1 cellular context compared by ENCODE assay signal in genomic region chr17:68292689-68293040, GRCh38.
TF ChIP-seq lines count a peak whose summit lies in the region.

No MANE protein-coding gene starts in this region.

TF ChIP-seq in HepG2, 621 proteins besides CTCF, POLR2A, EP300 and RAD21 (continued from another document):
- TF ChIP-seq, protein P1, sequence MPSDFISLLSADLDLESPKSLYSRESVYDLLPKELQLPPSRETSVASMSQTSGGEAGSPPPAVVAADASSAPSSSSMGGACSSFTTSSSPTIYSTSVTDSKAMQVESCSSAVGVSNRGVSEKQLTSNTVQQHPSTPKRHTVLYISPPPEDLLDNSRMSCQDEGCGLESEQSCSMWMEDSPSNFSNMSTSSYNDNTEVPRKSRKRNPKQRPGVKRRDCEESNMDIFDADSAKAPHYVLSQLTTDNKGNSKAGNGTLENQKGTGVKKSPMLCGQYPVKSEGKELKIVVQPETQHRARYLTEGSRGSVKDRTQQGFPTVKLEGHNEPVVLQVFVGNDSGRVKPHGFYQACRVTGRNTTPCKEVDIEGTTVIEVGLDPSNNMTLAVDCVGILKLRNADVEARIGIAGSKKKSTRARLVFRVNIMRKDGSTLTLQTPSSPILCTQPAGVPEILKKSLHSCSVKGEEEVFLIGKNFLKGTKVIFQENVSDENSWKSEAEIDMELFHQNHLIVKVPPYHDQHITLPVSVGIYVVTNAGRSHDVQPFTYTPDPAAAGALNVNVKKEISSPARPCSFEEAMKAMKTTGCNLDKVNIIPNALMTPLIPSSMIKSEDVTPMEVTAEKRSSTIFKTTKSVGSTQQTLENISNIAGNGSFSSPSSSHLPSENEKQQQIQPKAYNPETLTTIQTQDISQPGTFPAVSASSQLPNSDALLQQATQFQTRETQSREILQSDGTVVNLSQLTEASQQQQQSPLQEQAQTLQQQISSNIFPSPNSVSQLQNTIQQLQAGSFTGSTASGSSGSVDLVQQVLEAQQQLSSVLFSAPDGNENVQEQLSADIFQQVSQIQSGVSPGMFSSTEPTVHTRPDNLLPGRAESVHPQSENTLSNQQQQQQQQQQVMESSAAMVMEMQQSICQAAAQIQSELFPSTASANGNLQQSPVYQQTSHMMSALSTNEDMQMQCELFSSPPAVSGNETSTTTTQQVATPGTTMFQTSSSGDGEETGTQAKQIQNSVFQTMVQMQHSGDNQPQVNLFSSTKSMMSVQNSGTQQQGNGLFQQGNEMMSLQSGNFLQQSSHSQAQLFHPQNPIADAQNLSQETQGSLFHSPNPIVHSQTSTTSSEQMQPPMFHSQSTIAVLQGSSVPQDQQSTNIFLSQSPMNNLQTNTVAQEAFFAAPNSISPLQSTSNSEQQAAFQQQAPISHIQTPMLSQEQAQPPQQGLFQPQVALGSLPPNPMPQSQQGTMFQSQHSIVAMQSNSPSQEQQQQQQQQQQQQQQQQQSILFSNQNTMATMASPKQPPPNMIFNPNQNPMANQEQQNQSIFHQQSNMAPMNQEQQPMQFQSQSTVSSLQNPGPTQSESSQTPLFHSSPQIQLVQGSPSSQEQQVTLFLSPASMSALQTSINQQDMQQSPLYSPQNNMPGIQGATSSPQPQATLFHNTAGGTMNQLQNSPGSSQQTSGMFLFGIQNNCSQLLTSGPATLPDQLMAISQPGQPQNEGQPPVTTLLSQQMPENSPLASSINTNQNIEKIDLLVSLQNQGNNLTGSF (CRISPR knock-in tag; IDR thresholded peaks at IDR 0.05), result no peak
- TF ChIP-seq, protein P2, sequence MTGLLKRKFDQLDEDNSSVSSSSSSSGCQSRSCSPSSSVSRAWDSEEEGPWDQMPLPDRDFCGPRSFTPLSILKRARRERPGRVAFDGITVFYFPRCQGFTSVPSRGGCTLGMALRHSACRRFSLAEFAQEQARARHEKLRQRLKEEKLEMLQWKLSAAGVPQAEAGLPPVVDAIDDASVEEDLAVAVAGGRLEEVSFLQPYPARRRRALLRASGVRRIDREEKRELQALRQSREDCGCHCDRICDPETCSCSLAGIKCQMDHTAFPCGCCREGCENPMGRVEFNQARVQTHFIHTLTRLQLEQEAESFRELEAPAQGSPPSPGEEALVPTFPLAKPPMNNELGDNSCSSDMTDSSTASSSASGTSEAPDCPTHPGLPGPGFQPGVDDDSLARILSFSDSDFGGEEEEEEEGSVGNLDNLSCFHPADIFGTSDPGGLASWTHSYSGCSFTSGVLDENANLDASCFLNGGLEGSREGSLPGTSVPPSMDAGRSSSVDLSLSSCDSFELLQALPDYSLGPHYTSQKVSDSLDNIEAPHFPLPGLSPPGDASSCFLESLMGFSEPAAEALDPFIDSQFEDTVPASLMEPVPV (CRISPR knock-in tag; IDR thresholded peaks at IDR 0.05), result peak; percentile 2; the same call in 1 of the 2 replicates
- TF ChIP-seq NR2F2 (IDR thresholded peaks at IDR 0.05; ENCODE audit: borderline replicate concordance, low read depth), result no peak
- TF ChIP-seq ZNF317 (CRISPR knock-in tag; IDR thresholded peaks at IDR 0.05), result no peak
- TF ChIP-seq, protein P3, sequence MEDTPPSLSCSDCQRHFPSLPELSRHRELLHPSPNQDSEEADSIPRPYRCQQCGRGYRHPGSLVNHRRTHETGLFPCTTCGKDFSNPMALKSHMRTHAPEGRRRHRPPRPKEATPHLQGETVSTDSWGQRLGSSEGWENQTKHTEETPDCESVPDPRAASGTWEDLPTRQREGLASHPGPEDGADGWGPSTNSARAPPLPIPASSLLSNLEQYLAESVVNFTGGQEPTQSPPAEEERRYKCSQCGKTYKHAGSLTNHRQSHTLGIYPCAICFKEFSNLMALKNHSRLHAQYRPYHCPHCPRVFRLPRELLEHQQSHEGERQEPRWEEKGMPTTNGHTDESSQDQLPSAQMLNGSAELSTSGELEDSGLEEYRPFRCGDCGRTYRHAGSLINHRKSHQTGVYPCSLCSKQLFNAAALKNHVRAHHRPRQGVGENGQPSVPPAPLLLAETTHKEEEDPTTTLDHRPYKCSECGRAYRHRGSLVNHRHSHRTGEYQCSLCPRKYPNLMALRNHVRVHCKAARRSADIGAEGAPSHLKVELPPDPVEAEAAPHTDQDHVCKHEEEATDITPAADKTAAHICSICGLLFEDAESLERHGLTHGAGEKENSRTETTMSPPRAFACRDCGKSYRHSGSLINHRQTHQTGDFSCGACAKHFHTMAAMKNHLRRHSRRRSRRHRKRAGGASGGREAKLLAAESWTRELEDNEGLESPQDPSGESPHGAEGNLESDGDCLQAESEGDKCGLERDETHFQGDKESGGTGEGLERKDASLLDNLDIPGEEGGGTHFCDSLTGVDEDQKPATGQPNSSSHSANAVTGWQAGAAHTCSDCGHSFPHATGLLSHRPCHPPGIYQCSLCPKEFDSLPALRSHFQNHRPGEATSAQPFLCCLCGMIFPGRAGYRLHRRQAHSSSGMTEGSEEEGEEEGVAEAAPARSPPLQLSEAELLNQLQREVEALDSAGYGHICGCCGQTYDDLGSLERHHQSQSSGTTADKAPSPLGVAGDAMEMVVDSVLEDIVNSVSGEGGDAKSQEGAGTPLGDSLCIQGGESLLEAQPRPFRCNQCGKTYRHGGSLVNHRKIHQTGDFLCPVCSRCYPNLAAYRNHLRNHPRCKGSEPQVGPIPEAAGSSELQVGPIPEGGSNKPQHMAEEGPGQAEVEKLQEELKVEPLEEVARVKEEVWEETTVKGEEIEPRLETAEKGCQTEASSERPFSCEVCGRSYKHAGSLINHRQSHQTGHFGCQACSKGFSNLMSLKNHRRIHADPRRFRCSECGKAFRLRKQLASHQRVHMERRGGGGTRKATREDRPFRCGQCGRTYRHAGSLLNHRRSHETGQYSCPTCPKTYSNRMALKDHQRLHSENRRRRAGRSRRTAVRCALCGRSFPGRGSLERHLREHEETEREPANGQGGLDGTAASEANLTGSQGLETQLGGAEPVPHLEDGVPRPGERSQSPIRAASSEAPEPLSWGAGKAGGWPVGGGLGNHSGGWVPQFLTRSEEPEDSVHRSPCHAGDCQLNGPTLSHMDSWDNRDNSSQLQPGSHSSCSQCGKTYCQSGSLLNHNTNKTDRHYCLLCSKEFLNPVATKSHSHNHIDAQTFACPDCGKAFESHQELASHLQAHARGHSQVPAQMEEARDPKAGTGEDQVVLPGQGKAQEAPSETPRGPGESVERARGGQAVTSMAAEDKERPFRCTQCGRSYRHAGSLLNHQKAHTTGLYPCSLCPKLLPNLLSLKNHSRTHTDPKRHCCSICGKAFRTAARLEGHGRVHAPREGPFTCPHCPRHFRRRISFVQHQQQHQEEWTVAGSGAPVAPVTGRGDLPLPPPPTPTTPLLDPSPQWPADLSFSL (CRISPR knock-in tag; IDR thresholded peaks at IDR 0.05), result 0 out of 2 replicates have a peak, but pooled peaks have one; percentile 35
- no peak for TF ChIP-seq RBM22 (optimal IDR thresholded peaks at IDR 0.05; ENCODE audit: low read length)
- TF ChIP-seq AHR (CRISPR knock-in tag; IDR thresholded peaks at IDR 0.05), result no peak
- TF ChIP-seq SNAPC5 (CRISPR knock-in tag; IDR thresholded peaks at IDR 0.05; ENCODE audit: borderline replicate concordance), result 0 out of 2 replicates have a peak, but pooled peaks have one; percentile 36
- TF ChIP-seq NR2F6 (IDR thresholded peaks at IDR 0.05), result peak; percentile 8; the same call in 1 of the 2 replicates
- no peak for TF ChIP-seq NR2F6 (CRISPR knock-in tag; IDR thresholded peaks at IDR 0.05)
- no peak for TF ChIP-seq ZNF816 (CRISPR knock-in tag; IDR thresholded peaks at IDR 0.05; ENCODE audit: borderline replicate concordance)
- no peak for TF ChIP-seq ZBED4 (CRISPR knock-in tag; IDR thresholded peaks at IDR 0.05; ENCODE audit: borderline replicate concordance)
- no peak for TF ChIP-seq HOXA5 (CRISPR knock-in tag; IDR thresholded peaks at IDR 0.05)
- TF ChIP-seq, protein P4, sequence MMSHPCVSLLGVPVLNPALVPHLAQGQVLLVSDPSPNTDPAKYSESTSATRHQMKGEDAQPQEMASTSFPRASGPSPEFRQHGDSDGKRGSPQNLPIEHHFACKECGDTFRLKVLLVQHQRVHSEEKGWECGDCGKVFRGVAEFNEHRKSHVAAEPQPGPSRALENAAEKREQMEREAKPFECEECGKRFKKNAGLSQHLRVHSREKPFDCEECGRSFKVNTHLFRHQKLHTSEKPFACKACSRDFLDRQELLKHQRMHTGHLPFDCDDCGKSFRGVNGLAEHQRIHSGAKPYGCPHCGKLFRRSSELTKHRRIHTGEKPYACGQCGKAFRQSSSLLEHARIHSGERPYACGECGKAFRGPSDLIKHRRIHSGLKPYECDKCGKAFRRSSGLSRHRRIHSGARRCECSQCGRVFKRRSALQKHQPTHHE (CRISPR knock-in tag; IDR thresholded peaks at IDR 0.05; ENCODE audit: borderline replicate concordance), result no peak
- TF ChIP-seq ZNF572 (CRISPR knock-in tag; IDR thresholded peaks at IDR 0.05), result no peak
- TF ChIP-seq ATM (IDR thresholded peaks at IDR 0.05; ENCODE audit: borderline replicate concordance), result no peak
